16 cellular contexts compared by ENCODE assay signal in the genomic region with DNA sequence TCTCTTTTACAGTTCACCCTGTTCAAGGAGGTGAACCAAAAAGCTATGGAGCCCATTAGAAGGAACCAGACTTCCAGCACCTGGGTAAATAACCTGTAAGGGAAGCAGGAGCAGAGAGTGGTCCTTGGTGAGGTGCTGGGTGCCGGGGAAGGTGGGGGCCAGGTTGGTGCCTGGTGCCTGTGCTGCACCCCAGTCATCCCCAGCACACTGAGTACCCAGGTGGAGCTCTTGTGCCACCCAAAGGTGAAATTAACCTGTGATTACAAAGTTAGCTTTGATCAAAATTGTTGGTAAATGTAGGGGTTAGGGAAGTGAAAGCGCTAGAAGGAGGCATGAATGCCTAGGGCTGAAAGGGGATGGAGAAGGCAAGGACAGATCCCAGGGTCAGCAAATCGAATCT. TPM values are rescaled to one million over a fixed set of nuclear protein-coding genes. Genes with fewer than 3 reads are reported as not detected.
A peak's percentile ranks its signal among the peaks of the same experiment; 100 is the strongest.
DNase-seq lines count a peak whose midpoint lies in the region; TF ChIP-seq lines count a peak whose summit lies in the region.
"Had no signal": no experiment of that assay in that cellular context is flagged by ENCODE, and none has a peak within 500 bp of the region (broad histone marks: within the 10 kb centered on the region; RNA-seq: fewer than 3 reads in every experiment).

No MANE protein-coding gene starts in this region.

- H3K14ac ChIP-seq in trophoblast cell (ENCODE audit: low read length): no peak overlapping the region

- H3K36me3 ChIP-seq in left ventricle myocardium inferior (no peaks in the 10 kb centered on the region), esophagus (ENCODE audit: control insufficient read depth in 2 of 2, insufficient read depth in 2 of 2, low read length in 1 of 2) (no peaks in the 10 kb centered on the region), trophoblast cell (ENCODE audit: control insufficient read depth in 1 of 2, insufficient read depth in 2 of 2, low read length in 2 of 2) (no peaks in the 10 kb centered on the region), uterus (no peaks in the 10 kb centered on the region)

- WGBS in esophagus, 2 donors: 84 to 88% methylated on average over 3 of the region's 3 CpGs
- no CpG with 5 or more reads among the region's 3 CpGs for WGBS in trophoblast cell (ENCODE audit: extremely low coverage, insufficient coverage, insufficient read length)

- no peak overlapping the region for H3K4me3 ChIP-seq in left ventricle myocardium inferior
- no peak overlapping the region for H3K4me3 ChIP-seq in esophagus (ENCODE audit: low read depth in 1 of 2, low read length in 2 of 2)
- no peak overlapping the region for H3K4me3 ChIP-seq in trophoblast cell (ENCODE audit: low read depth, low read length)
- H3K4me3 ChIP-seq in uterus: no peak overlapping the region

- H3K9ac ChIP-seq in trophoblast cell (ENCODE audit: low read length): no peak overlapping the region

- no peak overlapping the region for H3K4ac ChIP-seq in trophoblast cell (ENCODE audit: low read depth, low read length)

- H3K79me2 ChIP-seq in trophoblast cell (ENCODE audit: control insufficient read depth, insufficient read depth, low read length, poor library complexity): no peaks in the 10 kb centered on the region

- peak overlapping the region; percentile 1 for H2BK12ac ChIP-seq in trophoblast cell (ENCODE audit: low read length)

- H3K9me3 ChIP-seq in left ventricle myocardium inferior (replicated peaks) (no peaks in the 10 kb centered on the region), esophagus (ENCODE audit: control insufficient read depth in 2 of 2, insufficient read depth in 1 of 2, low read depth in 1 of 2, low read length in 1 of 2) (no peaks in the 10 kb centered on the region), trophoblast cell (ENCODE audit: insufficient read depth, low read depth, low read length) (no peaks in the 10 kb centered on the region), uterus (no peaks in the 10 kb centered on the region)

- DNase-seq in left ventricle myocardium inferior (no peak), cardiac septum (ENCODE audit: low spot score) (no peak), trophoblast cell (no peak), uterus (no peak), DMS153 (lab: John Stamatoyannopoulos, UW) (no peak), GDM1 (lab: John Stamatoyannopoulos, UW) (no peak), dedifferentiated amniotic fluid mesenchymal stem cell (ENCODE audit: extremely low spot score) (no peak)
- DNase-seq: activated CD4-positive, alpha-beta T cell treated with anti-CD3 and anti-CD28 coated beads, Interleukin-2, amount 50 U/mL, for 48 hours; cortex of kidney; KBM-7; NCI-H1436; NCI-H345; nephron progenitor cell; OCI-M1; stimulated activated naive CD8-positive, alpha-beta T cell treated with anti-CD3 and anti-CD28 coated beads, Interleukin-15, Interleukin-2, amounts not matched to agents 100 U/mL and 50 U/mL, for 24 hours had no signal

- no peak overlapping the region for H3K18ac ChIP-seq in trophoblast cell (ENCODE audit: low read length)

- H3K27ac ChIP-seq in left ventricle myocardium inferior (replicated peaks) (peak overlapping the region; percentile 82), esophagus (ENCODE audit: low read depth in 2 of 2, low read length in 1 of 2) (peak overlapping the region; percentile 24 to 41), trophoblast cell (ENCODE audit: low read depth, low read length) (no peak overlapping the region), uterus (peak overlapping the region; percentile 86 to 91)

- no peak overlapping the region for H3K4me2 ChIP-seq in trophoblast cell (ENCODE audit: low read length)

- H4K91ac ChIP-seq in trophoblast cell (ENCODE audit: low read depth, low read length): no peak overlapping the region

- H3K79me1 ChIP-seq in trophoblast cell (ENCODE audit: low read length): no peaks in the 10 kb centered on the region

- H3K4me1 ChIP-seq in left ventricle myocardium inferior (peaks cover 35% of the 10 kb centered on the region), esophagus (ENCODE audit: control insufficient read depth in 2 of 2, insufficient read depth in 2 of 2, low read length in 1 of 2) (peaks cover 0 to 2% of the 10 kb centered on the region in 2 donors), trophoblast cell (ENCODE audit: control insufficient read depth in 1 of 2, insufficient read depth in 2 of 2, low read length in 2 of 2) (peaks cover 8 to 13% of the 10 kb centered on the region in 2 experiments), uterus (no peaks in the 10 kb centered on the region)

- H4K12ac ChIP-seq in trophoblast cell (ENCODE audit: low read depth, low read length): no peak overlapping the region

- no peak overlapping the region for H2AFZ ChIP-seq in trophoblast cell (ENCODE audit: insufficient read depth, low read length, poor library complexity)

- no peak overlapping the region for H2BK120ac ChIP-seq in trophoblast cell (ENCODE audit: insufficient read depth, low read length, poor library complexity)

- H3K27me3 ChIP-seq in left ventricle myocardium inferior (ENCODE audit: low read depth): no peaks in the 10 kb centered on the region
- H3K27me3 ChIP-seq in esophagus (ENCODE audit: control insufficient read depth in 1 of 2, insufficient read depth in 2 of 2, low read length in 2 of 2): no peaks in the 10 kb centered on the region
- H3K27me3 ChIP-seq in trophoblast cell (ENCODE audit: insufficient read depth, low read length): no peaks in the 10 kb centered on the region
- H3K27me3 ChIP-seq in uterus: no peaks in the 10 kb centered on the region

- no peak for TF ChIP-seq POLR2A in uterus (IDR thresholded peaks at IDR 0.05)

- TF ChIP-seq CTCF in left ventricle myocardium inferior (IDR thresholded peaks at IDR 0.05; ENCODE audit: borderline replicate concordance) (no peak), uterus (IDR thresholded peaks at IDR 0.05) (no peak)

- H2AK5ac ChIP-seq in trophoblast cell (ENCODE audit: low read length): no peak overlapping the region

- H2BK5ac ChIP-seq in trophoblast cell (ENCODE audit: low read depth, low read length, poor library complexity): no peak overlapping the region

- no peak overlapping the region for H4K8ac ChIP-seq in trophoblast cell (ENCODE audit: low read depth, low read length)

- intact Hi-C loops in left ventricle myocardium inferior (cut with micrococcal nuclease): no loop called here
- intact Hi-C loops in cardiac septum (cut with DNase I): no loop called here
- intact Hi-C loops in uterus (cut with DNase I; ENCODE audit: low total_unique reads): no loop called here

- no peak overlapping the region for H3K23ac ChIP-seq in trophoblast cell (ENCODE audit: low read length)

RNA-seq across cellular contexts. Expression of a gene that starts 58.6 kb away (rescaled TPM):
- total RNA-seq in left ventricle myocardium inferior (1.4 TPM), cardiac septum (1.8 TPM), uterus (10 to 100 TPM in 1 of 4 donors, 1 to 10 TPM in 2, under 1 TPM in 1; 0.29 to 22.8 (median 4.2) TPM)
- 10 to 100 TPM in 1 of 2 donors, 1 to 10 TPM in 1; 2.8 to 11.3 TPM for polyA plus RNA-seq in esophagus
- polyA plus RNA-seq in trophoblast cell (2013): 10.1 and 12.1 TPM in 2 replicates
